Comparison of ENCODE assay signal across 11 cellular contexts in genomic region chr4:64430933-64431332, GRCh38. TPM values are rescaled to one million over a fixed set of nuclear protein-coding genes. Genes with fewer than 3 reads are reported as not detected.
"Had no signal": no experiment of that assay in that cellular context is flagged by ENCODE, and none has a peak within 500 bp of the region (broad histone marks: within the 10 kb centered on the region; RNA-seq: fewer than 3 reads in every experiment).

No MANE protein-coding gene starts in this region.

- ATAC-seq: HCT116, HepG2 had no signal

- H3K27ac ChIP-seq: GM23248, HL-60 had no signal

- DNase-seq: GM23248, GOT3, H7, HFFc6 had no signal

- H3K36me3 ChIP-seq: HAP-1 had no signal

- H3K27me3 Mint-ChIP-seq: IgD-negative memory B cell had no signal

- H3K9me3 ChIP-seq: HAP-1 had no signal

- H3K4me3 Mint-ChIP-seq: HFFc6, IgD-negative memory B cell had no signal

- H3K27ac Mint-ChIP-seq: HFFc6, IgD-negative memory B cell had no signal

- H3K4me1 Mint-ChIP-seq: IgD-negative memory B cell had no signal

- H3K4me1 ChIP-seq: HAP-1 had no signal

- H3K4me3 ChIP-seq: GM23248, HAP-1 had no signal

RNA-seq across cellular contexts. Expression of gene TECRL, which starts 21.7 kb away (rescaled TPM):
- total RNA-seq: GM23248, H4, H7, HepG2, HFFc6, HT1080 had no signal
- polyA plus RNA-seq: GM23248, HepG2, IgD-negative memory B cell had no signal
